In the genomic region with DNA sequence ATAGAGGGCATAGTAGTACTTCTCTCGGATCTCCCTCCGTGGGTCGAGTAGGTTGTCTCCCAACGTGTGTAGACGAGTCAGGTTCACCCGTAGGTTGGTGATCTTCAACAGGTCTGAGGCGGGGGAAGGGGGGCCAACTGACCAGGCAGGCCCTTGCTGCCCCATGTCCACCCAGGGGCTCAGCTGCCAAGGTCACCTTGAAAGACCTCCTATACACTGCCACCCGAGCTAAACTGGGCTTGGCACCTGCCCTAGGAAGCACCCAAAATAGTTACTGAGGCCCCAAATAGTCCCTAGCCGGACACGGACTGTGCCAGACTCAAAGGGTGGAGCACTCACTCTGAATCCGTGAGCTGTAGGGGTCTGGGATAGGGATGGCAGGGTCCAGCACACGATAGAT, we compare ENCODE assay signal across 2 cellular contexts.
TF ChIP-seq lines count a peak whose summit lies in the region.

No MANE protein-coding gene starts in this region.

TF ChIP-seq in IMR-90, 13 proteins besides CTCF, POLR2A, EP300 and RAD21:
- no peak for TF ChIP-seq CHD1 (IDR thresholded peaks at IDR 0.05; ENCODE audit: low read depth, low read length)
- no peak for TF ChIP-seq RCOR1 (IDR thresholded peaks at IDR 0.05; ENCODE audit: insufficient replicate concordance, low read length)
- TF ChIP-seq RFX5 (IDR thresholded peaks at IDR 0.05; ENCODE audit: low read depth, low read length) = no peak
- no peak for TF ChIP-seq CEBPB (IDR thresholded peaks at IDR 0.05; ENCODE audit: low read depth, low read length)
- no peak for TF ChIP-seq MAFK (IDR thresholded peaks at IDR 0.05; ENCODE audit: low read depth, low read length)
- no peak for TF ChIP-seq FOS (IDR thresholded peaks at IDR 0.05; ENCODE audit: low read depth, low read length)
- TF ChIP-seq, protein P1, sequence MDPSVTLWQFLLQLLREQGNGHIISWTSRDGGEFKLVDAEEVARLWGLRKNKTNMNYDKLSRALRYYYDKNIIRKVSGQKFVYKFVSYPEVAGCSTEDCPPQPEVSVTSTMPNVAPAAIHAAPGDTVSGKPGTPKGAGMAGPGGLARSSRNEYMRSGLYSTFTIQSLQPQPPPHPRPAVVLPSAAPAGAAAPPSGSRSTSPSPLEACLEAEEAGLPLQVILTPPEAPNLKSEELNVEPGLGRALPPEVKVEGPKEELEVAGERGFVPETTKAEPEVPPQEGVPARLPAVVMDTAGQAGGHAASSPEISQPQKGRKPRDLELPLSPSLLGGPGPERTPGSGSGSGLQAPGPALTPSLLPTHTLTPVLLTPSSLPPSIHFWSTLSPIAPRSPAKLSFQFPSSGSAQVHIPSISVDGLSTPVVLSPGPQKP (IDR thresholded peaks at IDR 0.05; ENCODE audit: borderline replicate concordance, low read depth, low read length) = no peak
- TF ChIP-seq, protein P2, sequence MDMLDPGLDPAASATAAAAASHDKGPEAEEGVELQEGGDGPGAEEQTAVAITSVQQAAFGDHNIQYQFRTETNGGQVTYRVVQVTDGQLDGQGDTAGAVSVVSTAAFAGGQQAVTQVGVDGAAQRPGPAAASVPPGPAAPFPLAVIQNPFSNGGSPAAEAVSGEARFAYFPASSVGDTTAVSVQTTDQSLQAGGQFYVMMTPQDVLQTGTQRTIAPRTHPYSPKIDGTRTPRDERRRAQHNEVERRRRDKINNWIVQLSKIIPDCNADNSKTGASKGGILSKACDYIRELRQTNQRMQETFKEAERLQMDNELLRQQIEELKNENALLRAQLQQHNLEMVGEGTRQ (IDR thresholded peaks at IDR 0.05; ENCODE audit: low read depth, low read length) = no peak
- no peak for TF ChIP-seq NFE2L2 (IDR thresholded peaks at IDR 0.05; ENCODE audit: low read depth, low read length)
- no peak for TF ChIP-seq MAZ (IDR thresholded peaks at IDR 0.05; ENCODE audit: borderline replicate concordance, low read depth, low read length)
- no peak for TF ChIP-seq BHLHE40 (IDR thresholded peaks at IDR 0.05; ENCODE audit: low read depth, low read length)

TF ChIP-seq in H1, 55 proteins besides CTCF, POLR2A, EP300 and RAD21:
- TF ChIP-seq SP4 (IDR thresholded peaks at IDR 0.05; ENCODE audit: low read length) = no peak
- TF ChIP-seq SRF (IDR thresholded peaks at IDR 0.05; ENCODE audit: low read depth, low read length) = no peak
- TF ChIP-seq POLR2AphosphoS5 (IDR thresholded peaks at IDR 0.05; ENCODE audit: low read depth, low read length) = no peak
- TF ChIP-seq CREB1 (IDR thresholded peaks at IDR 0.05) = no peak
- TF ChIP-seq JUN (IDR thresholded peaks at IDR 0.05; ENCODE audit: low read depth, low read length) = no peak
- TF ChIP-seq BRCA1 (IDR thresholded peaks at IDR 0.05; ENCODE audit: low read depth, low read length) = no peak
- TF ChIP-seq SIRT6 (IDR thresholded peaks at IDR 0.05; ENCODE audit: low read length) = no peak
- TF ChIP-seq TAF7 (optimal IDR thresholded peaks at IDR 0.05; ENCODE audit: borderline replicate concordance, low read depth, low read length) = no peak
- no peak for TF ChIP-seq CEBPB (IDR thresholded peaks at IDR 0.05; ENCODE audit: low read depth, low read length)
- TF ChIP-seq HDAC2 (IDR thresholded peaks at IDR 0.05; ENCODE audit: borderline replicate concordance in 1 of 2, low read depth in 2 of 2, low read length in 2 of 2) = no peak
- TF ChIP-seq NRF1 (IDR thresholded peaks at IDR 0.05; ENCODE audit: low read depth, low read length) = no peak
- no peak for TF ChIP-seq RFX5 (IDR thresholded peaks at IDR 0.05; ENCODE audit: borderline replicate concordance, low read depth, low read length)
- TF ChIP-seq, protein P3, sequence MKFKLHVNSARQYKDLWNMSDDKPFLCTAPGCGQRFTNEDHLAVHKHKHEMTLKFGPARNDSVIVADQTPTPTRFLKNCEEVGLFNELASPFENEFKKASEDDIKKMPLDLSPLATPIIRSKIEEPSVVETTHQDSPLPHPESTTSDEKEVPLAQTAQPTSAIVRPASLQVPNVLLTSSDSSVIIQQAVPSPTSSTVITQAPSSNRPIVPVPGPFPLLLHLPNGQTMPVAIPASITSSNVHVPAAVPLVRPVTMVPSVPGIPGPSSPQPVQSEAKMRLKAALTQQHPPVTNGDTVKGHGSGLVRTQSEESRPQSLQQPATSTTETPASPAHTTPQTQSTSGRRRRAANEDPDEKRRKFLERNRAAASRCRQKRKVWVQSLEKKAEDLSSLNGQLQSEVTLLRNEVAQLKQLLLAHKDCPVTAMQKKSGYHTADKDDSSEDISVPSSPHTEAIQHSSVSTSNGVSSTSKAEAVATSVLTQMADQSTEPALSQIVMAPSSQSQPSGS (IDR thresholded peaks at IDR 0.05; ENCODE audit: low read length) = no peak
- TF ChIP-seq RXRA (IDR thresholded peaks at IDR 0.05; ENCODE audit: insufficient read depth, low read depth, low read length) = no peak
- no peak for TF ChIP-seq SUZ12 (IDR thresholded peaks at IDR 0.05; ENCODE audit: low read length)
- TF ChIP-seq JUND (IDR thresholded peaks at IDR 0.05; ENCODE audit: low read length) = no peak
- TF ChIP-seq, protein P2 (IDR thresholded peaks at IDR 0.05; ENCODE audit: low read length) = no peak
- no peak for TF ChIP-seq POU5F1 (IDR thresholded peaks at IDR 0.05; ENCODE audit: low read depth, low read length)
